Comparison of ENCODE assay signal across 15 cellular contexts in the genomic region with DNA sequence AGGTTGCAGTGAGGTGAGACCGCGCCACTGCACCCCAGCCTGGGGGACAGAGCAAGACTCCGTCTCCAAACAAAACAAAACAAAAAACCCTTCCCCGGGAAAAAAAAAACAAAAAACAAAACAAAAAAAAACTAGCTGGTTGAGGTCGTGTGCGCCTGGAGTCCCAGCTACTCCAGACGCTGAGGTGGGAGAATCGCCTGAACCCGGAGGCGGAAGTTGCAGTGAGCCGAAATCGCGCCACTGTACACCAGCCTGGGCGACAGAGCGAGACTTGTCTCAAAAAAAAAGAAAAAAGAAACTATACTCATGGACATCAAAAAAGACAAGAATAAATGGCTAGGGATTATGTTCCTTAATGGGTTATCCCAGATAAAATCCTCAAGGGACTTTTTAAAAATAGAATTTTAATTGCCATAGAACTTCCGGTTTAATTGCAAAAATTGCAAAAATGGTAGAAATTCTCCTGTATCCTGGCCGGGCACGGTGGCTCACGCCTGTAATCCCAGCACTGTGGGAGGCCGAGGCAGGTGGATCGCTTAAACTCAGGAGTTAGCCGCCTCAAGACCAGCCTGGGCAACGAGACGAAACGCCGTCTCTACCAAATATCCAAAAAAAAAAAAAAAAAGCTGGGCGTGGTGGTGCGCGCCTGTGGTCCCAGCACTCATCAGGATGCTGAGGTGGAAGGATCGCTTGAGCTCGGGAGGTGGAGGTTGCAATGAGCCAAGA. TPM values are rescaled to one million over a fixed set of nuclear protein-coding genes. Genes with fewer than 3 reads are reported as not detected.
DNase-seq lines count a peak whose midpoint lies in the region; ATAC-seq, FAIRE-seq and TF ChIP-seq lines count a peak whose summit lies in the region.
"Had no signal": no experiment of that assay in that cellular context is flagged by ENCODE, and none has a peak within 500 bp of the region (broad histone marks: within the 10 kb centered on the region; RNA-seq: fewer than 3 reads in every experiment).

No MANE protein-coding gene starts in this region.

- no peaks in the 10 kb centered on the region; a peak in 1 of 5 replicates for H3K27me3 ChIP-seq in K562 (ENCODE audit: control insufficient read depth in 2 of 2, insufficient read depth in 2 of 2, low read length in 2 of 2)

- H3K36me3 ChIP-seq in K562 (ENCODE audit: control insufficient read depth, insufficient read depth, low read length), result peaks cover 5% of the 10 kb centered on the region; the same call in 2 of the 3 replicates
- H3K36me3 ChIP-seq: HAP-1 had no signal

- no peak overlapping the region for H3K9ac ChIP-seq in K562 (ENCODE audit: insufficient read depth in 1 of 2, low read depth in 2 of 2, low read length in 2 of 2)
- H3K9ac ChIP-seq: GM23248 had no signal

- no peak for TF ChIP-seq EP300 in K562 (IDR thresholded peaks at IDR 0.05; ENCODE audit: low read length)

- BruUV-seq in K562 (replicated peaks; lab: Mats Ljungman, UMichigan), result no TSS peak

- FAIRE-seq in K562 (lab: Jason Lieb, UNC) (no peak), HTR-8/SVneo (lab: Jason Lieb, UNC) (no peak)
- FAIRE-seq: A204.1, D721Med had no signal

- no peaks in the 10 kb centered on the region for H3K36me3 Mint-ChIP-seq in stimulated activated effector memory CD8-positive, alpha-beta T cell treated with anti-CD3 and anti-CD28 coated beads, Interleukin-12 subunit alpha, Interleukin-12 subunit beta, amount 100 ng/mL, for 72 hours

- 95% methylated on average over 29 of the region's 31 CpGs for WGBS in K562 (ENCODE audit: insufficient coverage, low coverage, missing lambda C conversion rate)

- intact Hi-C loops in K562 (cut with micrococcal nuclease), result no loop called here

- H4K20me1 ChIP-seq in K562 (replicated peaks; ENCODE audit: control insufficient read depth, insufficient read depth, low read length), result no peaks in the 10 kb centered on the region

- CTCF ChIA-PET in K562 (lab: Yijun Ruan, JAX; ENCODE audit: low intra/inter-chr PET ratio), result no interaction called here

- peaks cover 5% of the 10 kb centered on the region; the same call in 1 of the 3 replicates for H3K79me2 ChIP-seq in K562 (ENCODE audit: control insufficient read depth, insufficient read depth, low read length)

- DNase-seq in K562 (ENCODE audit: extremely low read depth in 1 of 4, low spot score in 3 of 4), result no peak
- no peak for DNase-seq in stimulated activated effector memory CD8-positive, alpha-beta T cell treated with anti-CD3 and anti-CD28 coated beads, Interleukin-12 subunit alpha, Interleukin-12 subunit beta, amount 100 ng/mL, for 72 hours (ENCODE audit: low spot score in 2 of 2)
- no peak for DNase-seq in ecto neural progenitor cell (ENCODE audit: low spot score)
- DNase-seq in HTR-8/SVneo (ENCODE audit: insufficient read length, low spot score), result no peak
- DNase-seq: AML-193; Caco-2; CD4-positive, alpha-beta T cell; GDM1; GM23248 had no signal

- no peak for TF ChIP-seq POLR2A in K562 (conservative IDR thresholded peaks at IDR 0.05)

- peak overlapping the region; percentile 38; the same call in 1 of the 2 replicates for H3K4me3 ChIP-seq in GM08714 (ENCODE audit: low read length)
- H3K4me3 ChIP-seq in K562, result no peak overlapping the region
- H3K4me3 ChIP-seq: GM23248, HAP-1 had no signal

- no peak overlapping the region for H3K27ac ChIP-seq in K562 (ENCODE audit: extremely low read depth, low read depth, low read length)
- H3K27ac ChIP-seq: C4-2B, GM23248 had no signal

- POLR2A ChIA-PET in K562 (lab: Yijun Ruan, JAX), result interaction anchor here (1.0 kb wide), 1 partner anchor 9 kb away, joined by 3 read pairs; no protein-coding TSS in a partner anchor

- no peak overlapping the region for H3K4me3 Mint-ChIP-seq in stimulated activated effector memory CD8-positive, alpha-beta T cell treated with anti-CD3 and anti-CD28 coated beads, Interleukin-12 subunit alpha, Interleukin-12 subunit beta, amount 100 ng/mL, for 72 hours
- H3K4me3 Mint-ChIP-seq: CD4-positive, alpha-beta T cell had no signal

- H3K27ac Mint-ChIP-seq in stimulated activated effector memory CD8-positive, alpha-beta T cell treated with anti-CD3 and anti-CD28 coated beads, Interleukin-12 subunit alpha, Interleukin-12 subunit beta, amount 100 ng/mL, for 72 hours, result peak overlapping the region; percentile 32
- H3K27ac Mint-ChIP-seq: CD4-positive, alpha-beta T cell had no signal

- H3K9me3 ChIP-seq in K562 (replicated peaks; ENCODE audit: control insufficient read depth, insufficient read depth, low read depth, low read length), result no peaks in the 10 kb centered on the region
- H3K9me3 ChIP-seq: Caco-2, HAP-1 had no signal

- H2AFZ ChIP-seq in K562 (ENCODE audit: low read depth, low read length), result no peak overlapping the region
- H2AFZ ChIP-seq: GM23248 had no signal

- ATAC-seq in K562, result no peak
- no peak for ATAC-seq in stimulated activated effector memory CD8-positive, alpha-beta T cell treated with anti-CD3 and anti-CD28 coated beads, Interleukin-12 subunit alpha, Interleukin-12 subunit beta, amount 100 ng/mL, for 72 hours
- no peak for ATAC-seq in GM19035 (IDR thresholded peaks at IDR 0.05; ENCODE audit: unreplicated experiment)

- no peaks in the 10 kb centered on the region for H3K9me1 ChIP-seq in K562 (ENCODE audit: control insufficient read depth, insufficient read depth, low read length)

- H3K4me2 ChIP-seq in K562 (ENCODE audit: insufficient read depth, low read length), result no peak overlapping the region

- in situ Hi-C loops in K562 (cut with MboI), result no loop called here

- H3K4me1 ChIP-seq in K562 (replicated peaks in 1 of 2; ENCODE audit: control insufficient read depth in 2 of 2, insufficient read depth in 2 of 2, low read length in 2 of 2), result no peaks in the 10 kb centered on the region
- H3K4me1 ChIP-seq: Caco-2 had no signal

- H3K4me1 Mint-ChIP-seq in stimulated activated effector memory CD8-positive, alpha-beta T cell treated with anti-CD3 and anti-CD28 coated beads, Interleukin-12 subunit alpha, Interleukin-12 subunit beta, amount 100 ng/mL, for 72 hours, result no peaks in the 10 kb centered on the region

- no peak for TF ChIP-seq CTCF in K562 (IDR thresholded peaks at IDR 0.05 in 2 of 3, conservative IDR thresholded peaks at IDR 0.05 in 1 of 3; ENCODE audit: insufficient read depth in 2 of 3, low read depth in 1 of 3, low read length in 3 of 3)

- no peaks in the 10 kb centered on the region for H3K9me3 Mint-ChIP-seq in stimulated activated effector memory CD8-positive, alpha-beta T cell treated with anti-CD3 and anti-CD28 coated beads, Interleukin-12 subunit alpha, Interleukin-12 subunit beta, amount 100 ng/mL, for 72 hours
- H3K9me3 Mint-ChIP-seq: CD4-positive, alpha-beta T cell had no signal

- TF ChIP-seq RAD21 in K562 (CRISPR knock-in tag; conservative IDR thresholded peaks at IDR 0.05 in 1 of 2, IDR thresholded peaks at IDR 0.05 in 1 of 2), result no peak

RNA-seq across cellular contexts. Expression of gene KLHDC10, which starts 37.8 kb away (rescaled TPM):
- total RNA-seq in K562 (2011; cell fraction: chromatin; rRNA removed; ENCODE audit: low replicate concordance), result 81.9 and 159 TPM in 2 replicates
- 31.5 and 52.2 TPM in 2 replicates for total RNA-seq in K562 (2011; cell fraction: nucleolus; rRNA removed)
- total RNA-seq in K562 (2011; cell fraction: nucleoplasm; rRNA removed), result 65.8 and 115 TPM in 2 replicates
- 23.7 and 25.6 TPM in 2 replicates for total RNA-seq in K562 (2014; rRNA removed)
- 31.4 and 33.3 TPM in 2 replicates for total RNA-seq in K562 (2014; rRNA removed; fragmentation: Illumina TruSeq; extraction: Trizol)
- 32.3 and 39.3 TPM in 2 replicates for total RNA-seq in K562 (2015; rRNA removed; fragmentation: Illumina TruSeq; extraction: Trizol)
- total RNA-seq in K562 (2021), result 38.7 and 41.7 TPM in 2 replicates
- polyA plus RNA-seq in K562 (2011; rRNA removed), result 80.5 and 117 TPM in 2 replicates
- polyA plus RNA-seq in K562 (2011; cell fraction: cytosol; rRNA removed), result 34.1 and 98.5 TPM in 2 replicates
- 64.5 and 148 TPM in 2 replicates for polyA plus RNA-seq in K562 (2011; cell fraction: nucleus; rRNA removed)
- polyA plus RNA-seq in K562 (2012), result 25.6 and 27.9 TPM in 2 replicates
- 27.8 and 32.0 TPM in 2 replicates for polyA plus RNA-seq in K562 (2014; fragmentation: Illumina TruSeq; extraction: Trizol)
- polyA plus RNA-seq in K562 (2014; fragmentation: Nextera tagmentation; extraction: Ambion mirVana), result 10 to 100 TPM in 1 of 2 experiments, 1 to 10 TPM in 1; 9.8 to 11.3 TPM
- polyA plus RNA-seq in K562 (2014; rRNA removed), result 24.2 and 25.4 TPM in 2 replicates
- 161 and 267 TPM in 2 replicates for polyA minus RNA-seq in K562 (2011; rRNA and poly(A)+ RNA removed)
- 47.6 and 59.6 TPM in 2 replicates for polyA minus RNA-seq in K562 (2011; cell fraction: cytosol; rRNA and poly(A)+ RNA removed)
- polyA minus RNA-seq in K562 (2011; cell fraction: nucleus; rRNA and poly(A)+ RNA removed), result 16.6 and 47.5 TPM in 2 replicates

RNA-seq across cellular contexts. Expression of gene ZC3HC1, which starts 56.9 kb away (rescaled TPM):
- total RNA-seq in K562 (2011; cell fraction: chromatin; rRNA removed; ENCODE audit: low replicate concordance), result 44.6 and 55.2 TPM in 2 replicates
- total RNA-seq in K562 (2011; cell fraction: nucleolus; rRNA removed), result 27.8 and 39.1 TPM in 2 replicates
- 35.3 and 48.6 TPM in 2 replicates for total RNA-seq in K562 (2011; cell fraction: nucleoplasm; rRNA removed)
- total RNA-seq in K562 (2014; rRNA removed) (39.9 and 58.3 TPM in 2 replicates), K562 (2014; rRNA removed; fragmentation: Illumina TruSeq; extraction: Trizol) (57.9 and 58.7 TPM in 2 replicates), K562 (2015; rRNA removed; fragmentation: Illumina TruSeq; extraction: Trizol) (60.8 and 61.1 TPM in 2 replicates), K562 (2021) (61.3 and 61.5 TPM in 2 replicates)
- polyA plus RNA-seq in K562 (2011; rRNA removed) (86.1 and 93.1 TPM in 2 replicates), K562 (2014; fragmentation: Illumina TruSeq; extraction: Trizol) (79.1 and 88.3 TPM in 2 replicates), K562 (2014; fragmentation: Nextera tagmentation; extraction: Ambion mirVana) (100 to 1,000 TPM; 182 to 184 TPM), K562 (2014; rRNA removed) (41.4 and 53.6 TPM in 2 replicates)
- 92.1 and 106 TPM in 2 replicates for polyA plus RNA-seq in K562 (2011; cell fraction: cytosol; rRNA removed)
- 50.5 and 58.1 TPM in 2 replicates for polyA plus RNA-seq in K562 (2011; cell fraction: nucleus; rRNA removed)
- polyA plus RNA-seq in K562 (2012), result 44.2 and 51.4 TPM in 2 replicates
- polyA minus RNA-seq in K562 (2011; rRNA and poly(A)+ RNA removed), result 51.1 and 58.2 TPM in 2 replicates
- polyA minus RNA-seq in K562 (2011; cell fraction: cytosol; rRNA and poly(A)+ RNA removed), result 31.9 and 37.4 TPM in 2 replicates
- 19.8 and 43.2 TPM in 2 replicates for polyA minus RNA-seq in K562 (2011; cell fraction: nucleus; rRNA and poly(A)+ RNA removed)
